Comparison of ENCODE assay signal across 2 cellular contexts in genomic region chr18:11040359-11040758, GRCh38.
TF ChIP-seq lines count a peak whose summit lies in the region.

No MANE protein-coding gene starts in this region.

TF ChIP-seq in HepG2, 621 proteins besides CTCF, POLR2A, EP300 and RAD21:
- TF ChIP-seq CEBPB (IDR thresholded peaks at IDR 0.05; ENCODE audit: borderline replicate concordance, low read depth, low read length) (peak; percentile 17; the same call in 1 of the 2 replicates), ZNF10 (CRISPR knock-in tag; IDR thresholded peaks at IDR 0.05; ENCODE audit: borderline replicate concordance, low read depth) (no peak)

TF ChIP-seq in GM12878, 131 proteins besides CTCF, POLR2A, EP300 and RAD21:
- TF ChIP-seq ZBED1 (IDR thresholded peaks at IDR 0.05; ENCODE audit: borderline replicate concordance) (0 out of 2 replicates have a peak, but pooled peaks have one; percentile 40), MYB (IDR thresholded peaks at IDR 0.05; ENCODE audit: borderline replicate concordance, low read depth, low read length) (no peak), ELK1 (IDR thresholded peaks at IDR 0.05; ENCODE audit: low read depth, low read length) (no peak), E2F4 (IDR thresholded peaks at IDR 0.05; ENCODE audit: low read depth, low read length) (no peak), RELB (IDR thresholded peaks at IDR 0.05; ENCODE audit: low read depth) (no peak), BHLHE40 (IDR thresholded peaks at IDR 0.05; ENCODE audit: borderline replicate concordance in 1 of 2, low read depth in 2 of 2, low read length in 1 of 2) (no peak), PBX3 (IDR thresholded peaks at IDR 0.05; ENCODE audit: insufficient replicate concordance, low read depth, low read length) (no peak), JUNB (IDR thresholded peaks at IDR 0.05) (no peak), KLF5 (IDR thresholded peaks at IDR 0.05; ENCODE audit: partially characterized antibody) (no peak)
TF ChIP-seq in GM12878: peak in this region for 1.
